In the genomic region with DNA sequence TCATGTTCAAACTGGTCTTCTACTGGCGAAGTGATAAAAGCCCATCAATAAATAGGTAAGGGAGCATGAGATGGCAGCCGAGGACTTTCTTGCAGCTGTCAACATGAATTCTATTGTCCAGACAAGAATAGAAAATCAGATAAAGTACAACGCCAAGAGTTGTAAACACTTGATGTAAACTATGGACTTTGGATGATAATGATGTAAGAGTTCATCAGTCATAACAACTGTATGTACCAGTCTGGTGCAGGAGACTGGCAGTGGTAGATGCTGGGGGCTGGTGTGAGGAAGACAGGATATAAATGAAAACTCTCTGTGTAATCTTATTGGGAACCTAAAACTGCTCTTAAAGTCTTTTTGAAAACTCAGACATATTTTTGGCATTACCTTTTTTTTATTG, we compare ENCODE assay signal across 19 cellular contexts.
DNase-seq lines count a peak whose midpoint lies in the region; ATAC-seq and TF ChIP-seq lines count a peak whose summit lies in the region.
"Had no signal": no experiment of that assay in that cellular context is flagged by ENCODE, and none has a peak within 500 bp of the region (broad histone marks: within the 10 kb centered on the region; RNA-seq: fewer than 3 reads in every experiment).

No MANE protein-coding gene starts in this region.

- H2AFZ ChIP-seq in GM23248 (no peak overlapping the region), IMR-90 (replicated peaks; ENCODE audit: low read length, poor library complexity) (no peak overlapping the region)
- H2AFZ ChIP-seq: neural progenitor cell had no signal

- H3K36me3 ChIP-seq in GM23248 (ENCODE audit: low read depth), result no peaks in the 10 kb centered on the region
- peaks cover 23% of the 10 kb centered on the region for H3K36me3 ChIP-seq in IMR-90 (ENCODE audit: control insufficient read depth, insufficient read depth, low read length)
- H3K36me3 ChIP-seq in ascending aorta, result peaks cover 6 to 34% of the 10 kb centered on the region in 2 donors
- H3K36me3 ChIP-seq in mucosa of descending colon (ENCODE audit: low read depth), result no peaks in the 10 kb centered on the region
- H3K36me3 ChIP-seq: HAP-1, neural progenitor cell, prostate gland, transverse colon had no signal

- DNase-seq in GM23248, result peak; percentile 24
- no peak for DNase-seq in IMR-90
- DNase-seq in ascending aorta (ENCODE audit: low spot score in 2 of 2), result no peak
- DNase-seq in mucosa of descending colon, result no peak
- no peak for DNase-seq in D341Med (ENCODE audit: low spot score)
- DNase-seq in GM10266 (ENCODE audit: extremely low spot score), result no peak
- DNase-seq: activated CD4-positive, alpha-beta T cell treated with anti-CD3 and anti-CD28 coated beads for 1 hour; CD4-positive, alpha-beta T cell; central memory CD4-positive, alpha-beta T cell; KG1; NCI-H1694 treated with DMSO at 0.1 percent for 48 hours; NCI-H226; NCI-H748 treated with DMSO at 0.1 percent for 48 hours; stimulated activated naive CD4-positive, alpha-beta T cell; transverse colon had no signal

- peaks cover 19 to 37% of the 10 kb centered on the region in 2 experiments for H3K79me1 ChIP-seq in IMR-90 (ENCODE audit: low read depth in 1 of 2, low read length in 2 of 2)

- no peak for TF ChIP-seq POLR2A in IMR-90 (IDR thresholded peaks at IDR 0.05; ENCODE audit: low read depth, low read length)

- H2AK9ac ChIP-seq in IMR-90 (replicated peaks; ENCODE audit: low read depth, low read length, poor library complexity), result no peak overlapping the region

- no peak for ATAC-seq in IMR-90 (ENCODE audit: low read depth)
- peak; percentile 60 for ATAC-seq in mucosa of descending colon
- ATAC-seq in GM18519 (IDR thresholded peaks at IDR 0.05; ENCODE audit: low FRiP score, unreplicated experiment), result no peak

- H3K9me3 ChIP-seq in GM23248 (ENCODE audit: low read depth) (no peaks in the 10 kb centered on the region), IMR-90 (ENCODE audit: control insufficient read depth, insufficient read depth, low read length) (no peaks in the 10 kb centered on the region), ascending aorta (no peaks in the 10 kb centered on the region), mucosa of descending colon (no peaks in the 10 kb centered on the region)
- H3K9me3 ChIP-seq: HAP-1, prostate gland, transverse colon had no signal

- H4K20me1 ChIP-seq in GM23248 (ENCODE audit: insufficient read depth) (no peaks in the 10 kb centered on the region), IMR-90 (ENCODE audit: insufficient read depth, low read length) (0 out of 2 replicates have a peak, but pooled peaks cover 5% of the 10 kb centered on the region)

- no peak overlapping the region for H3K23ac ChIP-seq in IMR-90 (ENCODE audit: low read depth, low read length)

- no peak overlapping the region for H2AK5ac ChIP-seq in IMR-90 (ENCODE audit: low read depth, low read length)

- TF ChIP-seq CTCF in IMR-90 (conservative IDR thresholded peaks at IDR 0.05; ENCODE audit: low read depth, low read length) (no peak), ascending aorta (IDR thresholded peaks at IDR 0.05) (no peak), mucosa of descending colon (IDR thresholded peaks at IDR 0.05) (no peak), GM10266 (IDR thresholded peaks at IDR 0.05; ENCODE audit: control insufficient read depth, insufficient read depth, low read depth, missing control alignments) (no peak)

- CTCF ChIA-PET in IMR-90 (lab: Yijun Ruan, JAX), result no interaction called here

- in situ Hi-C loops in GM23248 (cut with MboI) (no loop called here), IMR-90 (cut with MboI; ENCODE audit: low sequenced_read_pairs) (no loop called here)

- H3K9ac ChIP-seq in GM23248 (peak overlapping the region; percentile 68), IMR-90 (ENCODE audit: low read depth, low read length) (no peak overlapping the region)
- H3K9ac ChIP-seq: neural progenitor cell had no signal

- no peak overlapping the region for H4K91ac ChIP-seq in IMR-90 (ENCODE audit: insufficient read depth, low read depth, low read length)

- H2BK5ac ChIP-seq in IMR-90 (ENCODE audit: low read depth, low read length, poor library complexity, severe bottlenecking), result no peak overlapping the region

- no peak overlapping the region for H3K18ac ChIP-seq in IMR-90 (ENCODE audit: low read depth, low read length)

- 0 out of 2 replicates have a peak overlapping the region, but pooled peaks have one; percentile 1 for H2BK20ac ChIP-seq in IMR-90 (ENCODE audit: low read depth, low read length)

- H2BK120ac ChIP-seq in IMR-90 (ENCODE audit: low read depth, low read length), result no peak overlapping the region

- WGBS in GM23248 (ENCODE audit: low coverage in 1 of 2, low lambda C conversion rate in 2 of 2, missing lambda C conversion rate in 2 of 2), 2 experiments, result 76 to 86% methylated on average over 3 of the region's 3 CpGs
- WGBS in IMR-90 (ENCODE audit: extremely low coverage in 2 of 2, insufficient read length in 1 of 2), 2 experiments, result no CpG with 5 or more reads among the region's 3 CpGs

- TF ChIP-seq RAD21 in IMR-90 (IDR thresholded peaks at IDR 0.05; ENCODE audit: low read length), result no peak

- H3K9me1 ChIP-seq in IMR-90 (ENCODE audit: insufficient read depth, low read length), result peaks cover 15% of the 10 kb centered on the region; the same call in 1 of the 2 replicates

- H4K5ac ChIP-seq in IMR-90 (ENCODE audit: low read depth, low read length), result no peak overlapping the region

- H3K4me2 ChIP-seq in GM23248 (ENCODE audit: unreplicated experiment) (no peak overlapping the region), IMR-90 (ENCODE audit: low read depth, low read length) (no peak overlapping the region)
- H3K4me2 ChIP-seq: neural progenitor cell had no signal

- POLR2A ChIA-PET in IMR-90 (lab: Charles Lee; ENCODE audit: unreplicated experiment), result no interaction called here

- H3K4ac ChIP-seq in IMR-90 (ENCODE audit: low read depth, low read length), result no peak overlapping the region

- dilution Hi-C loops in IMR-90 (cut with HindIII; ENCODE audit: low sequenced_read_pairs, unreplicated experiment), result no loop called here

- BruUV-seq in IMR-90 (replicated peaks; lab: Mats Ljungman, UMichigan), result no TSS peak

- H4K8ac ChIP-seq in IMR-90 (ENCODE audit: low read depth in 2 of 2, low read length in 2 of 2), result no peak overlapping the region

- H3K4me1 ChIP-seq in GM23248 (ENCODE audit: insufficient read depth) (peaks cover 48% of the 10 kb centered on the region), IMR-90 (ENCODE audit: control insufficient read depth, insufficient read depth, low read length) (peaks cover 17% of the 10 kb centered on the region), ascending aorta (peaks cover 7 to 33% of the 10 kb centered on the region in 2 donors), mucosa of descending colon (ENCODE audit: low read depth) (no peaks in the 10 kb centered on the region)
- H3K4me1 ChIP-seq: HAP-1, neural progenitor cell, prostate gland had no signal

- H3K14ac ChIP-seq in IMR-90 (replicated peaks; ENCODE audit: low read depth, low read length), result no peak overlapping the region

- intact Hi-C loops in IMR-90 (cut with micrococcal nuclease) (no loop called here), ascending aorta (cut with DNase I) (no loop called here), mucosa of descending colon (cut with DNase I, micrococcal nuclease) (no loop called here)

- H3K4me3 ChIP-seq in GM23248, result peak overlapping the region; percentile 63; the same call in 1 of the 2 replicates
- no peak overlapping the region for H3K4me3 ChIP-seq in IMR-90 (ENCODE audit: insufficient read depth, low read depth, low read length)
- H3K4me3 ChIP-seq in ascending aorta, result no peak overlapping the region
- H3K4me3 ChIP-seq in mucosa of descending colon, result no peak overlapping the region
- H3K4me3 ChIP-seq: HAP-1, neural progenitor cell, prostate gland, transverse colon had no signal

- peaks cover 69% of the 10 kb centered on the region for H3F3A ChIP-seq in GM23248 (ENCODE audit: insufficient read depth)

- peak overlapping the region; percentile 88 for H3K27ac ChIP-seq in GM23248
- H3K27ac ChIP-seq in IMR-90 (ENCODE audit: insufficient read depth, low read length), result no peak overlapping the region
- peak overlapping the region; percentile 45 to 68 for H3K27ac ChIP-seq in ascending aorta
- H3K27ac ChIP-seq: neural progenitor cell, prostate gland had no signal

- no peaks in the 10 kb centered on the region for H3K27me3 ChIP-seq in GM23248 (replicated peaks; ENCODE audit: insufficient read depth)
- H3K27me3 ChIP-seq in IMR-90 (ENCODE audit: control insufficient read depth, insufficient read depth, low read length), result no peaks in the 10 kb centered on the region
- no peaks in the 10 kb centered on the region for H3K27me3 ChIP-seq in ascending aorta
- H3K27me3 ChIP-seq: neural progenitor cell, transverse colon had no signal

- H2BK15ac ChIP-seq in IMR-90 (ENCODE audit: low read depth, low read length), result no peak overlapping the region

- H3K79me2 ChIP-seq in GM23248 (ENCODE audit: insufficient read depth), result no peaks in the 10 kb centered on the region

- no peaks in the 10 kb centered on the region for H3K9me2 ChIP-seq in GM23248 (ENCODE audit: insufficient read depth)

- H3K56ac ChIP-seq in IMR-90 (ENCODE audit: extremely low read depth, insufficient read depth, low read length), result no peak overlapping the region

TF ChIP-seq in IMR-90, 13 proteins besides CTCF, POLR2A, EP300 and RAD21:
- TF ChIP-seq CEBPB (IDR thresholded peaks at IDR 0.05; ENCODE audit: low read depth, low read length), result 0 out of 2 replicates have a peak, but pooled peaks have one; percentile 20
- no peak for TF ChIP-seq RFX5 (IDR thresholded peaks at IDR 0.05; ENCODE audit: low read depth, low read length)
